In the genomic region with DNA sequence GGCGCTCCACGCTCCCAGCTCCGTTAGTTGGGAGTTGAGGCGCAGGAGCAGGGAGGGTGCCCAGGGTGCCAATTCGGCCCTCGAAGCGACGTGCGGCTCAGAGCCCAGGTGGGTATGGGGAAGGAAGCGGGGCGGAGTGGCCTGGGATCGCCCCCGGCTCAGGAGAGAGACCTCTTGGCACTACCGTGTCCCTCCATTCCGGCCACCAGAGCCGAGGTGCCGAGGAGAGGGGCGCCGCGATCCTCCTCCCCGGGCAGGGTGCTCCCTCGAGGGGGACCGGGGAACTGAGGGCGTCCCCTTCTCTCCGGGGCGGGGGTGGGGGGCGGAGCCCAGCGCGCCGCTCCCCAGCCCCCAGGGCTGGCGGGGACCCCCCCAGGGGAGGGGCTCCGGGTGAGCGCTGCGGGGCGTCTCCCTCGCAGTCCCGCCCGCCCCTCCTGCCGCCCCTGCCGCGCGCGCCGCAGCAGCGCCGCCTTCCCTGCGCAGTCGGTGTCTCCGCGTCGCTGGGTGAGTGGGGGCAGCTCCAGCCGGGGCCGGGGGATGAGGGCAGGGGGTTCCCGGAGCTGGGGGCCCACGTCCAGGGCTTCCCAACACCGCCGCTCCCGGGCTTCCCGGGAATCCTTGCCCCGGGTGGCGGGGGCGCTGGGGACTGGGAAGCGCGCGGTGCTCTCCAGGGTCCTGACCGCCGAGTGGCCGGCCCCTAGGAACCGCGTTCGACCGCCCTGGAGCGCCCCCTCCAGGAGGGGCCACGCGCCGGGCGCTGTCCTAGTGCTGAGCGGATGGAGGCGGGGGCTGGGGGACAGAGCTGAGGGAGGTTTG, we compare ENCODE assay signal across 9 cellular contexts. TPM values are rescaled to one million over a fixed set of nuclear protein-coding genes. Genes with fewer than 3 reads are reported as not detected.
DNase-seq lines count a peak whose midpoint lies in the region; ATAC-seq and TF ChIP-seq lines count a peak whose summit lies in the region.
"Had no signal": no experiment of that assay in that cellular context is flagged by ENCODE, and none has a peak within 500 bp of the region (broad histone marks: within the 10 kb centered on the region; RNA-seq: fewer than 3 reads in every experiment).

A gene (plus strand): TSS at position 480 of the 816 bp plus-strand sequence. CDS start 2,408 bp downstream, outside the sequence.

- H3K27ac ChIP-seq in OCI-LY1 (ENCODE audit: low read depth, low read length, poor library complexity, severe bottlenecking) (no peak within 1 kb of the TSS), brain microvascular endothelial cell (no peak within 1 kb of the TSS), suprapubic skin (no peak within 1 kb of the TSS)

- no peaks in the 10 kb centered on the region for H3K9me3 Mint-ChIP-seq in activated naive CD4-positive, alpha-beta T cell treated with anti-CD3 and anti-CD28 coated beads for 36 hours

- H3K36me3 Mint-ChIP-seq in activated naive CD4-positive, alpha-beta T cell treated with anti-CD3 and anti-CD28 coated beads for 36 hours (ENCODE audit: low read depth), result no peaks in the 10 kb centered on the region

- H4K20me1 ChIP-seq in OCI-LY1 (ENCODE audit: insufficient read depth, low read length), result no peaks in the 10 kb centered on the region

- peaks cover 2% of the 10 kb centered on the region for H3K4me1 Mint-ChIP-seq in activated naive CD4-positive, alpha-beta T cell treated with anti-CD3 and anti-CD28 coated beads for 36 hours (ENCODE audit: low read depth)

- no peaks in the 10 kb centered on the region for H3K9me3 ChIP-seq in OCI-LY1 (ENCODE audit: low read length)
- H3K9me3 ChIP-seq in suprapubic skin, result no peaks in the 10 kb centered on the region

- 7% methylated on average over 23 of the region's 79 CpGs for WGBS in suprapubic skin

- H2AFZ ChIP-seq in OCI-LY1 (ENCODE audit: low read length), result no peak within 1 kb of the TSS

- no peaks in the 10 kb centered on the region for H3K79me2 ChIP-seq in OCI-LY1 (ENCODE audit: insufficient read depth, low read length)

- in situ Hi-C loops in brain microvascular endothelial cell (cut with HindIII; ENCODE audit: low pct_ligation_motif_present, low sequenced_read_pairs), result no loop called here

- no peak within 1 kb of the TSS for H3K9ac ChIP-seq in OCI-LY1 (ENCODE audit: low read length)

- H3K27me3 ChIP-seq in OCI-LY1 (ENCODE audit: insufficient read depth, low read length), result peaks cover 8% of the 10 kb centered on the region
- H3K27me3 ChIP-seq in brain microvascular endothelial cell (replicated peaks), result peaks cover 28% of the 10 kb centered on the region
- peaks cover 53% of the 10 kb centered on the region for H3K27me3 ChIP-seq in kidney epithelial cell (ENCODE audit: control insufficient read depth, insufficient read depth, low read length)
- peaks cover 43% of the 10 kb centered on the region for H3K27me3 ChIP-seq in suprapubic skin

- CTCF ChIA-PET in activated naive CD4-positive, alpha-beta T cell treated with anti-CD3 and anti-CD28 coated beads for 36 hours (lab: Charles Lee), result interaction anchor here (0.7 to 1.7 kb wide), 5 partner anchors 9 to 202 kb away, joined by 3 to 5 read pairs (median 3); no protein-coding TSS in a partner anchor

- no peaks in the 10 kb centered on the region for H3K9me2 ChIP-seq in OCI-LY1 (ENCODE audit: low read depth, low read length)

- H3F3A ChIP-seq in OCI-LY1 (ENCODE audit: insufficient read depth, low read length), result no peaks in the 10 kb centered on the region

- intact Hi-C loops in activated naive CD4-positive, alpha-beta T cell treated with anti-CD3 and anti-CD28 coated beads for 36 hours (cut with micrococcal nuclease), result no loop called here

- H3K4me2 ChIP-seq in OCI-LY1 (ENCODE audit: low read length), result no peak within 1 kb of the TSS

- no peak for TF ChIP-seq POLR2A in suprapubic skin (IDR thresholded peaks at IDR 0.05)

- TF ChIP-seq CTCF in OCI-LY1 (IDR thresholded peaks at IDR 0.05; ENCODE audit: low read length) (peak; percentile 51), brain microvascular endothelial cell (IDR thresholded peaks at IDR 0.05; ENCODE audit: low read depth, low read length, missing control alignments) (peak; percentile 85), kidney epithelial cell (IDR thresholded peaks at IDR 0.05; ENCODE audit: insufficient read depth, low read length, poor library complexity, severe bottlenecking) (peak; percentile 95), suprapubic skin (IDR thresholded peaks at IDR 0.05) (peak in 1 of 2 donors; percentile 60)

- DNase-seq in activated naive CD4-positive, alpha-beta T cell treated with anti-CD3 and anti-CD28 coated beads for 36 hours, result peak; percentile 57
- no peak for DNase-seq in activated naive CD4-positive, alpha-beta T cell (lab: John Stamatoyannopoulos, UW)
- peak; percentile 12 for DNase-seq in brain microvascular endothelial cell
- DNase-seq in kidney epithelial cell (ENCODE audit: low read depth), result no peak
- no peak for DNase-seq in suprapubic skin (ENCODE audit: low spot score in 2 of 2)
- DNase-seq in foreskin melanocyte, result no peak

- H3K4me3 Mint-ChIP-seq in activated naive CD4-positive, alpha-beta T cell treated with anti-CD3 and anti-CD28 coated beads for 36 hours, result no peak within 1 kb of the TSS

- H3K36me3 ChIP-seq in OCI-LY1 (ENCODE audit: insufficient read depth, low read length) (no peaks in the 10 kb centered on the region), brain microvascular endothelial cell (replicated peaks) (no peaks in the 10 kb centered on the region), kidney epithelial cell (ENCODE audit: control insufficient read depth, insufficient read depth, low read length) (no peaks in the 10 kb centered on the region), suprapubic skin (no peaks in the 10 kb centered on the region)

- H3K4me1 ChIP-seq in OCI-LY1 (ENCODE audit: insufficient read depth, low read length, severe bottlenecking) (no peaks in the 10 kb centered on the region), suprapubic skin (peaks cover 14% of the 10 kb centered on the region)

- H3K4me3 ChIP-seq in OCI-LY1 (ENCODE audit: low read depth, low read length, poor library complexity, severe bottlenecking) (no peak within 1 kb of the TSS), brain microvascular endothelial cell (ENCODE audit: low read depth, low read length) (no peak within 1 kb of the TSS), kidney epithelial cell (ENCODE audit: low read depth, low read length) (peak within 1 kb of the TSS; percentile 10), suprapubic skin (peak within 1 kb of the TSS; percentile 38)

- no peak for ATAC-seq in GM21576 (IDR thresholded peaks at IDR 0.05; ENCODE audit: unreplicated experiment)

- TF ChIP-seq EP300 in suprapubic skin (IDR thresholded peaks at IDR 0.05), result no peak

- H3K27ac Mint-ChIP-seq in activated naive CD4-positive, alpha-beta T cell treated with anti-CD3 and anti-CD28 coated beads for 36 hours, result no peak within 1 kb of the TSS

- peaks cover 54% of the 10 kb centered on the region for H3K27me3 Mint-ChIP-seq in activated naive CD4-positive, alpha-beta T cell treated with anti-CD3 and anti-CD28 coated beads for 36 hours (ENCODE audit: low read depth)

RNA-seq across cellular contexts. Expression of the gene that starts here (rescaled TPM):
- not detected for total RNA-seq in activated naive CD4-positive, alpha-beta T cell treated with anti-CD3 and anti-CD28 coated beads for 36 hours
- total RNA-seq in kidney epithelial cell (not detected in 2 replicates), suprapubic skin (not detected)
- total RNA-seq: glomerular endothelial cell had no signal

Comparison
In these comparisons a context has a peak if more than half of its experiments do, and no peak if none do; other contexts are left out.
1. Peak in DNase-seq in activated naive CD4-positive, alpha-beta T cell treated with anti-CD3 and anti-CD28 coated beads for 36 hours; RNA of the gene not detected or under 1 TPM.
2. H3K4me3 ChIP-seq: peak in kidney epithelial cell (single experiment) and suprapubic skin (single experiment); none in OCI-LY1 (single experiment) and brain microvascular endothelial cell (single experiment).